In the genomic region with DNA sequence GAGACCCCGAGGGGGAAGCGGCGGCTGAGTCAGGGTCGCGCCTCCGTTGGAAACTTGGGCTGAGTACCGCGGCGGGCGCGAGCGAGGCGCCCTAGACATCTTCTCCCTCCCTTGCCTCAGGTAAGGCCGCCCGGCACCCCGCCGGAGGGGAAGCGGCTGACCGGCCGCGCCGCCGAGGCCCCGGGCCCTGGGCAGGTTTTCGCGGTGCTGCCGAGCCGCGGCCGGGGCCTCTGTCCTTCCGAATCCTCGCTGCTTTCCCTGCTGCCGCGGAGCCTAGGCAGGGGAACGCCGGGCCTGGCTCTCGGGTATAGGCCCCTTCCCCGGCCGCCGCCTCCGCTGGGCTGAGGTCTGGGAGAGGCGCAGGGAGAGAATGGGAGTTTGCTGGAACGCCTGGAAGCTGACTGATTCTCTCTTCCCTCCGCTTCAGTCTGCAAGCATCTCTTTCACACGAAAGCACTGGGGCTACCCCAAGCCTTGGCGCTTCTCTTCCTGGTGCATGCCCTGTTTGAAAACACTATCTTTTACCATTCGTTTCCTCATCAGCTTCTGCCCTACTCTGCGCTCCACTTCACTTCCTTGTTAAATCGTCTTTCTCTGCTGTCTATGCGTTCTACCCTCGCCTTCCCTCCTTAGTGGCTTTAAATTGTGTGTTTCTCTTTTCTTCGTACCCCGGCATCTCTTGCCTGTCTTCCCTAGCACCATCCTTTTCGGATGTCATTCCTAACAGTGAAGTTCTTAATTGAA, we compare ENCODE assay signal across 8 cellular contexts. TPM values are rescaled to one million over a fixed set of nuclear protein-coding genes. Genes with fewer than 3 reads are reported as not detected.
DNase-seq lines count a peak whose midpoint lies in the region; ATAC-seq and TF ChIP-seq lines count a peak whose summit lies in the region.

No MANE protein-coding gene starts in this region.

- no TSS peak for BruUV-seq in PC-3 (replicated peaks; lab: Mats Ljungman, UMichigan)

- peak overlapping the region; percentile 81 for H2AFZ ChIP-seq in PC-3 (ENCODE audit: low read length)

- no peaks in the 10 kb centered on the region for H3F3A ChIP-seq in PC-3 (ENCODE audit: low read length, unreplicated experiment)

- H3K9me2 ChIP-seq in PC-3 (replicated peaks; ENCODE audit: low read length) = no peaks in the 10 kb centered on the region

- TF ChIP-seq CTCF in PC-3 (conservative IDR thresholded peaks at IDR 0.05; ENCODE audit: low read depth, low read length) (no peak), fibroblast of villous mesenchyme (IDR thresholded peaks at IDR 0.05; ENCODE audit: insufficient read depth, low read depth, low read length) (no peak), nephron progenitor cell (IDR thresholded peaks at IDR 0.05) (no peak)

- peak overlapping the region; percentile 95 for H3K4me3 ChIP-seq in PC-3 (ENCODE audit: low read length)
- peak overlapping the region; percentile 96 for H3K4me3 ChIP-seq in fibroblast of villous mesenchyme (ENCODE audit: low read depth, low read length)

- no peaks in the 10 kb centered on the region for H3K27me3 ChIP-seq in PC-3 (ENCODE audit: low read length)

- CTCF ChIA-PET in PC-3 (lab: Charles Lee) = no interaction called here

- peaks cover 54% of the 10 kb centered on the region for H3K79me2 ChIP-seq in PC-3 (ENCODE audit: low read length)

- H4K20me1 ChIP-seq in PC-3 (ENCODE audit: low read length) = peaks cover 18% of the 10 kb centered on the region; the same call in 1 of the 2 replicates

- intact Hi-C loops in PC-3 (cut with micrococcal nuclease) = loop anchor here (2.0 to 5.0 kb wide), 3 partner anchors 69 to 172 kb away; a partner anchor contains a TSS

- peak overlapping the region; percentile 69 for H3K9ac ChIP-seq in PC-3 (ENCODE audit: low read length)

- peak overlapping the region; percentile 100 for H3K27ac Mint-ChIP-seq in nephron progenitor cell

- H3K27ac ChIP-seq in PC-3 (ENCODE audit: low read length) = no peak overlapping the region

- H3K4me2 ChIP-seq in PC-3 (ENCODE audit: low read length) = peak overlapping the region; percentile 91

- peaks cover 24% of the 10 kb centered on the region for H3K4me1 Mint-ChIP-seq in nephron progenitor cell

- no peaks in the 10 kb centered on the region for H3K36me3 ChIP-seq in PC-3 (ENCODE audit: low read depth, low read length)

- no peaks in the 10 kb centered on the region for H3K9me3 ChIP-seq in PC-3 (ENCODE audit: low read length)

- peak; percentile 24 for DNase-seq in stimulated activated CD8-positive, alpha-beta memory T cell treated with anti-CD3 and anti-CD28 coated beads, Interleukin-12 subunit alpha, Interleukin-12 subunit beta, amount 100 ng/mL, for 1 hour (ENCODE audit: low read depth)
- no peak for DNase-seq in stimulated activated CD8-positive, alpha-beta memory T cell treated with anti-CD3 and anti-CD28 coated beads, Interleukin-4, amount 100 ng/mL, for 48 hours
- DNase-seq in PC-3 = peak; percentile 38
- peak; percentile 38 for DNase-seq in activated effector memory CD4-positive, alpha-beta T cell treated with Interleukin-2 at 50 U/mL for 16 hours
- DNase-seq in fibroblast of villous mesenchyme (ENCODE audit: low read depth) = peak; percentile 43
- peak; percentile 54 for DNase-seq in nephron progenitor cell
- DNase-seq in ureter (ENCODE audit: low spot score) = peak; percentile 59

- H3K4me3 Mint-ChIP-seq in nephron progenitor cell = peak overlapping the region; percentile 100

- H3K4me1 ChIP-seq in PC-3 (ENCODE audit: insufficient read depth, low read length) = peaks cover 20% of the 10 kb centered on the region

- POLR2A ChIA-PET in PC-3 (lab: Charles Lee; ENCODE audit: unreplicated experiment) = no interaction called here

- ATAC-seq in HG03103 (IDR thresholded peaks at IDR 0.05; ENCODE audit: low read depth, unreplicated experiment) (peak; percentile 0), PC-3 (no peak)

- H3K27me3 Mint-ChIP-seq in nephron progenitor cell (ENCODE audit: low read depth, poor library complexity) = peaks cover 5% of the 10 kb centered on the region

- peaks cover 31% of the 10 kb centered on the region for H3K9me3 Mint-ChIP-seq in nephron progenitor cell

- H3K36me3 Mint-ChIP-seq in nephron progenitor cell (ENCODE audit: low read depth) = peaks cover 24% of the 10 kb centered on the region

RNA-seq across cellular contexts. Expression of a gene that starts 0.7 kb away (rescaled TPM):
- total RNA-seq in PC-3 (2014; rRNA removed) (16.0 and 17.6 TPM in 2 replicates), fibroblast of villous mesenchyme (20.6 and 25.9 TPM in 2 replicates), ureter (54.8 TPM)
